ENCODE assay signal across 16 cellular contexts in genomic region chr15:101807345-101807945, GRCh38. TPM values are rescaled to one million over a fixed set of nuclear protein-coding genes. Genes with fewer than 3 reads are reported as not detected.
A peak's percentile ranks its signal among the peaks of the same experiment; 100 is the strongest.
DNase-seq lines count a peak whose midpoint lies in the region; ATAC-seq, FAIRE-seq and TF ChIP-seq lines count a peak whose summit lies in the region.
"Had no signal": no experiment of that assay in that cellular context is flagged by ENCODE, and none has a peak within 500 bp of the region (broad histone marks: within the 10 kb centered on the region; RNA-seq: fewer than 3 reads in every experiment).

No MANE protein-coding gene starts in this region.

- H3K9me3 Mint-ChIP-seq in activated T-helper 17 cell treated with anti-CD3 and anti-CD28 coated beads, Interleukin-2, amount 50 U/mL, for 72 hours = no peaks in the 10 kb centered on the region
- H3K9me3 Mint-ChIP-seq: activated T-helper 2 cell treated with anti-CD3 and anti-CD28 coated beads, Interferon-gamma antibody, Interleukin-2, Interleukin-4, amounts not matched to agents 10 μg/mL and 5 μg/mL and 100 μg/mL, durations not matched to agents 14 hours and 24 hours and 36 hours had no signal

- POLR2A ChIA-PET in AG04449 (lab: Yijun Ruan, JAX) = interaction anchor here (0.8 kb wide), 1 partner anchor 10 kb away, joined by 3 read pairs; no protein-coding TSS in a partner anchor

- peak; percentile 28 for DNase-seq in AG04449 (ENCODE audit: low read depth, low spot score)
- peak; percentile 5 for DNase-seq in H54 (ENCODE audit: insufficient read length, low spot score)
- DNase-seq in iris pigment epithelial cell (ENCODE audit: low read depth) = peak; percentile 7
- DNase-seq in Ammon's horn (ENCODE audit: low spot score) = no peak
- DNase-seq in erythroblast (lab: John Stamatoyannopoulos, UW) = no peak
- DNase-seq in activated T-cell treated with anti-CD3 and anti-CD28 coated beads, Interleukin-2, amount 50 U/mL, for 1 hour = no peak
- DNase-seq: activated CD8-positive, alpha-beta T cell treated with anti-CD3 and anti-CD28 coated beads, Interleukin-2, amount 10 ng/mL, durations not matched to agents 7 days and 5 days; stimulated activated CD8-positive, alpha-beta memory T cell treated with anti-CD3 and anti-CD28 coated beads, Interleukin-4, amount 100 ng/mL, for 48 hours; thyroid gland had no signal

- FAIRE-seq in H54 (lab: Jason Lieb, UNC) = no peak

- H3K36me3 Mint-ChIP-seq in activated T-helper 17 cell treated with anti-CD3 and anti-CD28 coated beads, Interleukin-2, amount 50 U/mL, for 72 hours (ENCODE audit: low read depth) = no peaks in the 10 kb centered on the region

- peak; percentile 63 for ATAC-seq in activated T-helper 17 cell treated with anti-CD3 and anti-CD28 coated beads, Interleukin-2, amount 50 U/mL, for 72 hours (replicated peaks)
- no peak for ATAC-seq in GM18907 (IDR thresholded peaks at IDR 0.05; ENCODE audit: unreplicated experiment)
- ATAC-seq: activated CD8-positive, alpha-beta T cell treated with anti-CD3 and anti-CD28 coated beads, Interleukin-2, amount 10 ng/mL, durations not matched to agents 7 days and 5 days had no signal

- H3K4me3 Mint-ChIP-seq in activated T-helper 17 cell treated with anti-CD3 and anti-CD28 coated beads, Interleukin-2, amount 50 U/mL, for 72 hours = no peak overlapping the region
- H3K4me3 Mint-ChIP-seq: activated CD8-positive, alpha-beta T cell treated with anti-CD3 and anti-CD28 coated beads, Interleukin-2, amount 10 ng/mL, durations not matched to agents 7 days and 5 days had no signal

- CTCF ChIA-PET in AG04449 (lab: Yijun Ruan, JAX) = interaction anchor here (1.3 to 1.4 kb wide), 2 partner anchors 8 to 10 kb away, joined by 3 read pairs; no protein-coding TSS in a partner anchor

- TF ChIP-seq POLR2A in H54 (IDR thresholded peaks at IDR 0.05; ENCODE audit: low read depth, low read length) (no peak), erythroblast (IDR thresholded peaks at IDR 0.05; ENCODE audit: low read length) (no peak)

- H3K4me1 Mint-ChIP-seq in activated T-helper 17 cell treated with anti-CD3 and anti-CD28 coated beads, Interleukin-2, amount 50 U/mL, for 72 hours = no peaks in the 10 kb centered on the region

- no peak for TF ChIP-seq CTCF in AG04449 (IDR thresholded peaks at IDR 0.05; ENCODE audit: insufficient read depth, low read length, missing control alignments)

- peaks cover 28% of the 10 kb centered on the region for H3K27me3 Mint-ChIP-seq in activated T-helper 17 cell treated with anti-CD3 and anti-CD28 coated beads, Interleukin-2, amount 50 U/mL, for 72 hours

- H3K27ac Mint-ChIP-seq in activated T-helper 17 cell treated with anti-CD3 and anti-CD28 coated beads, Interleukin-2, amount 50 U/mL, for 72 hours = no peak overlapping the region
- H3K27ac Mint-ChIP-seq: activated CD8-positive, alpha-beta T cell treated with anti-CD3 and anti-CD28 coated beads, Interleukin-2, amount 10 ng/mL, durations not matched to agents 7 days and 5 days; activated T-helper 2 cell treated with anti-CD3 and anti-CD28 coated beads, Interferon-gamma antibody, Interleukin-2, Interleukin-4, amounts not matched to agents 10 μg/mL and 5 μg/mL and 100 μg/mL, durations not matched to agents 14 hours and 24 hours and 36 hours had no signal

- H3K4me3 ChIP-seq in AG04449 (ENCODE audit: low read depth, low read length) = no peak overlapping the region
- H3K4me3 ChIP-seq: BLaER1, lung, right atrium auricular region, thyroid gland had no signal

RNA-seq across cellular contexts. Expression of gene OR4F6, which starts 4.1 kb away (rescaled TPM):
- total RNA-seq in activated T-helper 17 cell treated with anti-CD3 and anti-CD28 coated beads, Interleukin-2, amount 50 U/mL, for 72 hours = not detected
- total RNA-seq: activated CD8-positive, alpha-beta T cell treated with anti-CD3 and anti-CD28 coated beads, Interleukin-2, amount 10 ng/mL, durations not matched to agents 7 days and 5 days; activated T-helper 2 cell treated with anti-CD3 and anti-CD28 coated beads, Interferon-gamma antibody, Interleukin-2, Interleukin-4, amounts not matched to agents 10 μg/mL and 5 μg/mL and 100 μg/mL, durations not matched to agents 14 hours and 24 hours and 36 hours; dermis microvascular lymphatic vessel endothelial cell; lung; right atrium auricular region; thyroid gland had no signal

RNA-seq across cellular contexts. Expression of gene OR4F15, which starts 4.6 kb away (rescaled TPM):
- total RNA-seq in activated T-helper 17 cell treated with anti-CD3 and anti-CD28 coated beads, Interleukin-2, amount 50 U/mL, for 72 hours = not detected
- total RNA-seq: activated CD8-positive, alpha-beta T cell treated with anti-CD3 and anti-CD28 coated beads, Interleukin-2, amount 10 ng/mL, durations not matched to agents 7 days and 5 days; activated T-helper 2 cell treated with anti-CD3 and anti-CD28 coated beads, Interferon-gamma antibody, Interleukin-2, Interleukin-4, amounts not matched to agents 10 μg/mL and 5 μg/mL and 100 μg/mL, durations not matched to agents 14 hours and 24 hours and 36 hours; dermis microvascular lymphatic vessel endothelial cell; lung; right atrium auricular region; thyroid gland had no signal

Comparison
In these comparisons a context has a peak if more than half of its experiments do, and no peak if none do; other contexts are left out.
1. DNase-seq: peak in AG04449 (single experiment), H54 (single experiment) and iris pigment epithelial cell (single experiment); none in Ammon's horn (single experiment), erythroblast (0 of 2) and activated T-cell treated with anti-CD3 and anti-CD28 coated beads, Interleukin-2, amount 50 U/mL, for 1 hour (single experiment).